ENCODE assay signal across 20 cellular contexts in the genomic region with DNA sequence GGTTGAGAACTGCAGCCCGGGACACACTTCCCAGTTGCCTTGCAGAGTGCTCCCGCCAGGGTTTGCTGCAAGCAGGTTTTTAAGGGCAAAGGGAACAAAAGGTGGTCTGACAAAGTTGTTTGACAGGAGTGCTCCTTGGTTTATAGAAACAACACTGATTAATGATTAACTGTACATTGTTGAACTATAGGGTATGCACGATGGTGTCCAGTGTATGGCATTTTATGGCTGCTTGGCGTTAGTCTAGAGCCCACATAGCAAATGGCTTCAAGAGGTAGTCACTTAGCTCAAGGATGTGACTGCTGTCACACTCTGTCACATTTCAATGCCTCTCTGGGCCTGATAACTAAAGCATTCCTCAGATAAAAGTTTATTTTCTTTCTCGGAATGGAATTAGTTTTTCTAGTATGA.
DNase-seq lines count a peak whose midpoint lies in the region; ATAC-seq, FAIRE-seq and TF ChIP-seq lines count a peak whose summit lies in the region.
"Had no signal": no experiment of that assay in that cellular context is flagged by ENCODE, and none has a peak within 500 bp of the region (broad histone marks: within the 10 kb centered on the region; RNA-seq: fewer than 3 reads in every experiment).

No MANE protein-coding gene starts in this region.

- FAIRE-seq in H54 (lab: Jason Lieb, UNC): no peak
- FAIRE-seq: GM12891, GM18507 had no signal

- H2AFZ ChIP-seq in Karpas-422 (ENCODE audit: low read length): no peak overlapping the region

- peaks cover 45% of the 10 kb centered on the region for H3K4me1 Mint-ChIP-seq in Calu3 (ENCODE audit: low read depth, unreplicated experiment)
- H3K4me1 Mint-ChIP-seq: B cell; CD4-positive, CD25-positive, alpha-beta regulatory T cell; IgD-negative memory B cell had no signal

- no TSS peak for BruUV-seq in Calu3 (replicated peaks; lab: Mats Ljungman, UMichigan)

- no peak for TF ChIP-seq EP300 in gastroesophageal sphincter (IDR thresholded peaks at IDR 0.05)

- H3K79me2 ChIP-seq in Karpas-422 (ENCODE audit: low read length): no peaks in the 10 kb centered on the region

- ATAC-seq in gastroesophageal sphincter: no peak

- no peak overlapping the region for H3K27ac ChIP-seq in Karpas-422 (ENCODE audit: low read length)
- H3K27ac ChIP-seq in gastroesophageal sphincter: no peak overlapping the region
- H3K27ac ChIP-seq: SJCRH30 had no signal

- no peaks in the 10 kb centered on the region for H3K9me3 Mint-ChIP-seq in Calu3 (ENCODE audit: low read depth, unreplicated experiment)
- H3K9me3 Mint-ChIP-seq: CD4-positive, CD25-positive, alpha-beta regulatory T cell; IgD-negative memory B cell had no signal

- no peak overlapping the region for H3K4me2 ChIP-seq in Karpas-422 (ENCODE audit: low read depth, low read length, poor library complexity, severe bottlenecking)

- H3K9me3 ChIP-seq in Karpas-422 (ENCODE audit: low read length) (no peaks in the 10 kb centered on the region), gastroesophageal sphincter (no peaks in the 10 kb centered on the region)
- H3K9me3 ChIP-seq: SJCRH30 had no signal

- H3K4me3 Mint-ChIP-seq in Calu3 (ENCODE audit: low read depth, unreplicated experiment): peak overlapping the region; percentile 60
- H3K4me3 Mint-ChIP-seq: B cell; CD4-positive, CD25-positive, alpha-beta regulatory T cell; IgD-negative memory B cell had no signal

- no peaks in the 10 kb centered on the region for H3K4me1 ChIP-seq in Karpas-422 (ENCODE audit: low read length)
- H3K4me1 ChIP-seq in gastroesophageal sphincter: no peaks in the 10 kb centered on the region
- H3K4me1 ChIP-seq: SJCRH30 had no signal

- H3K27me3 Mint-ChIP-seq in Calu3 (ENCODE audit: unreplicated experiment): no peaks in the 10 kb centered on the region
- H3K27me3 Mint-ChIP-seq: IgD-negative memory B cell had no signal

- TF ChIP-seq CTCF in Calu3 (IDR thresholded peaks at IDR 0.05; ENCODE audit: unreplicated experiment): no peak
- TF ChIP-seq CTCF in gastroesophageal sphincter (IDR thresholded peaks at IDR 0.05): no peak

- H3K4me3 ChIP-seq in Karpas-422 (ENCODE audit: low read length) (no peak overlapping the region), gastroesophageal sphincter (no peak overlapping the region)
- H3K4me3 ChIP-seq: SJCRH30 had no signal

- WGBS in gastroesophageal sphincter (ENCODE audit: low coverage in 1 of 2), 2 donors: 44 to 50% methylated on average over 4 to 5 of the region's 5 CpGs

- DNase-seq in Calu3 (peak; percentile 57), Karpas-422 (peak; percentile 32), kidney tubule cell (ENCODE audit: low spot score) (peak; percentile 54), renal cortical epithelial cell (ENCODE audit: low read depth) (peak; percentile 35), NCI-H1048 (lab: John Stamatoyannopoulos, UW) (no peak), NCI-H748 (lab: John Stamatoyannopoulos, UW; ENCODE audit: unreplicated experiment) (no peak), H54 (ENCODE audit: insufficient read length, low spot score) (no peak)
- DNase-seq: CD4-positive, CD25-positive, alpha-beta regulatory T cell; GF-D8; GOT3; NCI-H187; NCI-H345; NCI-H748 treated with DMSO at 0.1 percent for 48 hours; SJCRH30; SW 1271 had no signal

- H3K36me3 Mint-ChIP-seq in Calu3 (ENCODE audit: insufficient read depth, unreplicated experiment): peaks cover 31% of the 10 kb centered on the region
- H3K36me3 Mint-ChIP-seq: CD4-positive, CD25-positive, alpha-beta regulatory T cell; IgD-negative memory B cell had no signal

- no peak overlapping the region for H3K9ac ChIP-seq in Karpas-422 (ENCODE audit: low read length)

- H3K27ac Mint-ChIP-seq in Calu3 (ENCODE audit: unreplicated experiment): peak overlapping the region; percentile 60
- H3K27ac Mint-ChIP-seq: B cell; CD4-positive, CD25-positive, alpha-beta regulatory T cell; IgD-negative memory B cell had no signal

- intact Hi-C loops in Calu3 (cut with micrococcal nuclease; ENCODE audit: unreplicated experiment): loop anchor here (1.0 kb wide), 1 partner anchor 8 kb away; no protein-coding TSS in a partner anchor

- H3K27me3 ChIP-seq in Karpas-422 (ENCODE audit: low read length): no peaks in the 10 kb centered on the region
- no peaks in the 10 kb centered on the region for H3K27me3 ChIP-seq in gastroesophageal sphincter
- H3K27me3 ChIP-seq: SJCRH30 had no signal

- CTCF ChIA-PET in Calu3 (lab: Charles Lee): interaction anchor here (1.2 to 3.1 kb wide), 3 partner anchors 9 to 18 kb away, joined by 5 to 16 read pairs (median 7); no protein-coding TSS in a partner anchor

- TF ChIP-seq POLR2A in H54 (IDR thresholded peaks at IDR 0.05; ENCODE audit: low read depth, low read length) (no peak), gastroesophageal sphincter (IDR thresholded peaks at IDR 0.05) (no peak)

- H3K36me3 ChIP-seq in Karpas-422 (ENCODE audit: insufficient read depth, low read length) (no peaks in the 10 kb centered on the region), gastroesophageal sphincter (no peaks in the 10 kb centered on the region)
- H3K36me3 ChIP-seq: SJCRH30 had no signal

- no peaks in the 10 kb centered on the region for H3K9me2 ChIP-seq in Karpas-422 (replicated peaks; ENCODE audit: insufficient read depth, low read length)

- no peaks in the 10 kb centered on the region for H4K20me1 ChIP-seq in Karpas-422 (ENCODE audit: insufficient read depth, low read depth, low read length)

Comparison
In these comparisons a context has a peak if more than half of its experiments do, and no peak if none do; other contexts are left out.
1. DNase-seq: peak in Calu3 (single experiment), Karpas-422 (single experiment), kidney tubule cell (single experiment) and renal cortical epithelial cell (single experiment); none in NCI-H1048 (single experiment), NCI-H748 (single experiment) and H54 (single experiment).